11 cellular contexts compared by ENCODE assay signal in genomic region chr12:2273288-2273687, GRCh38.
A peak's percentile ranks its signal among the peaks of the same experiment; 100 is the strongest.
DNase-seq lines count a peak whose midpoint lies in the region; ATAC-seq and TF ChIP-seq lines count a peak whose summit lies in the region.
"Had no signal": no experiment of that assay in that cellular context is flagged by ENCODE, and none has a peak within 500 bp of the region (broad histone marks: within the 10 kb centered on the region; RNA-seq: fewer than 3 reads in every experiment).

No MANE protein-coding gene starts in this region.

- H3F3A ChIP-seq in SK-N-SH (replicated peaks; ENCODE audit: insufficient read depth), result peaks cover 10% of the 10 kb centered on the region

- H3K4me2 ChIP-seq in SK-N-SH, result no peak overlapping the region

- no peak overlapping the region for H2AFZ ChIP-seq in SK-N-SH (ENCODE audit: low read depth)

- H3K27me3 ChIP-seq in SK-N-SH (ENCODE audit: insufficient read depth) (no peaks in the 10 kb centered on the region), muscle layer of colon (ENCODE audit: control insufficient read depth in 1 of 2, insufficient read depth in 2 of 2, low read length in 2 of 2) (no peaks in the 10 kb centered on the region), tibial nerve (no peaks in the 10 kb centered on the region)
- H3K27me3 ChIP-seq: upper lobe of right lung had no signal

- POLR2A ChIA-PET in SK-N-SH (lab: Yijun Ruan, JAX), result no interaction called here

- peak; percentile 44 for TF ChIP-seq RAD21 in SK-N-SH (IDR thresholded peaks at IDR 0.05; ENCODE audit: low read length)

- no peak for ATAC-seq in GM21447 (IDR thresholded peaks at IDR 0.05; ENCODE audit: unreplicated experiment)
- ATAC-seq: mucosa of descending colon had no signal

- no peak for TF ChIP-seq POLR2A in tibial nerve (IDR thresholded peaks at IDR 0.05)

- H3K27ac ChIP-seq in SK-N-SH (ENCODE audit: low read depth in 2 of 2, low read length in 1 of 2), result 0 out of 4 replicates have a peak overlapping the region, but pooled peaks of 1 of the 2 experiments have one; percentile 15
- peak overlapping the region; percentile 35 for H3K27ac ChIP-seq in muscle layer of colon (ENCODE audit: low read depth, low read length)
- H3K27ac ChIP-seq in tibial nerve, result no peak overlapping the region
- H3K27ac ChIP-seq: upper lobe of right lung had no signal

- no peaks in the 10 kb centered on the region for H3K36me3 ChIP-seq in SK-N-SH (replicated peaks in 1 of 2; ENCODE audit: control insufficient read depth in 1 of 2, insufficient read depth in 2 of 2, low read length in 1 of 2)
- H3K36me3 ChIP-seq in muscle layer of colon (ENCODE audit: insufficient read depth, low read length), result no peaks in the 10 kb centered on the region
- no peaks in the 10 kb centered on the region for H3K36me3 ChIP-seq in tibial nerve
- H3K36me3 ChIP-seq: upper lobe of right lung had no signal

- H3K4me3 ChIP-seq in AG09309 (ENCODE audit: control insufficient read depth, low read depth, low read length) (no peak overlapping the region), SK-N-SH (ENCODE audit: low read depth in 2 of 2, low read length in 1 of 2) (no peak overlapping the region), muscle layer of colon (ENCODE audit: low read depth in 1 of 2, low read length in 2 of 2) (no peak overlapping the region), tibial nerve (no peak overlapping the region)
- H3K4me3 ChIP-seq: mucosa of descending colon, upper lobe of right lung had no signal

- H3K4me1 ChIP-seq in SK-N-SH (ENCODE audit: control insufficient read depth in 1 of 2, insufficient read depth in 2 of 2, low read depth in 1 of 2, low read length in 1 of 2), result peaks cover 7 to 9% of the 10 kb centered on the region in 2 experiments; a peak in 3 of 4 replicates
- peaks cover 51% of the 10 kb centered on the region for H3K4me1 ChIP-seq in muscle layer of colon (ENCODE audit: insufficient read depth, low read length)
- H3K4me1 ChIP-seq in tibial nerve, result peaks cover 0 to 9% (median 3%) of the 10 kb centered on the region in 4 donors
- H3K4me1 ChIP-seq: upper lobe of right lung had no signal

- TF ChIP-seq CTCF in AG09309 (IDR thresholded peaks at IDR 0.05; ENCODE audit: control insufficient read depth, insufficient read depth, low read depth, low read length, missing control alignments) (peak; percentile 73), SK-N-SH (IDR thresholded peaks at IDR 0.05) (peak; percentile 53), tibial nerve (IDR thresholded peaks at IDR 0.05) (peak in 1 of 5 experiments; percentile 26)

- no peak for DNase-seq in AG09309 (ENCODE audit: low read depth)
- DNase-seq in SK-N-SH, result no peak
- DNase-seq in fibroblast of peridontal ligament (ENCODE audit: extremely low read depth), result peak; percentile 83
- no peak for DNase-seq in SHP77 treated with DMSO at 0.1 percent for 48 hours (lab: John Stamatoyannopoulos, UW)
- no peak for DNase-seq in tibial nerve (ENCODE audit: low spot score in 2 of 2)
- DNase-seq in OCI-M1 (lab: John Stamatoyannopoulos, UW), result no peak
- DNase-seq: effector memory CD4-positive, alpha-beta T cell; mucosa of descending colon; upper lobe of right lung had no signal

- H3K79me2 ChIP-seq in SK-N-SH (ENCODE audit: insufficient read depth), result no peaks in the 10 kb centered on the region

- CTCF ChIA-PET in SK-N-SH (lab: Yijun Ruan, JAX), result interaction anchor here (1.2 to 6.5 kb wide), 3 partner anchors 9 to 14 kb away, joined by 4 to 32 read pairs (median 4); no protein-coding TSS in a partner anchor

- H3K9ac ChIP-seq in SK-N-SH (no peak overlapping the region), muscle layer of colon (ENCODE audit: low read length) (no peak overlapping the region)

- H3K9me3 ChIP-seq in SK-N-SH (no peaks in the 10 kb centered on the region), muscle layer of colon (ENCODE audit: low read length) (no peaks in the 10 kb centered on the region), tibial nerve (no peaks in the 10 kb centered on the region)
- H3K9me3 ChIP-seq: mucosa of descending colon, upper lobe of right lung had no signal

- no peaks in the 10 kb centered on the region for H4K20me1 ChIP-seq in SK-N-SH (ENCODE audit: insufficient read depth)

- WGBS in SK-N-SH (ENCODE audit: low lambda C conversion rate), result 71% methylated on average over 4 of the region's 4 CpGs
- 55 to 61% methylated on average over 4 of the region's 4 CpGs for WGBS in tibial nerve, 2 donors

- H3K9me2 ChIP-seq in SK-N-SH, result no peaks in the 10 kb centered on the region

- TF ChIP-seq EP300 in SK-N-SH (IDR thresholded peaks at IDR 0.05; ENCODE audit: borderline replicate concordance in 1 of 2, low read depth in 1 of 2, low read length in 1 of 2) (no peak), tibial nerve (IDR thresholded peaks at IDR 0.05) (no peak)

TF ChIP-seq in SK-N-SH, 30 proteins besides CTCF, POLR2A, EP300 and RAD21:
- TF ChIP-seq SMC3 (IDR thresholded peaks at IDR 0.05; ENCODE audit: low read depth, low read length) (peak; percentile 35), EZH2phosphoT487 (IDR thresholded peaks at IDR 0.05; ENCODE audit: borderline replicate concordance, low read depth) (no peak)
